Comparison of ENCODE assay signal across 16 cellular contexts in genomic region chr10:109886788-109887155, GRCh38. TPM values are rescaled to one million over a fixed set of nuclear protein-coding genes. Genes with fewer than 3 reads are reported as not detected.
DNase-seq lines count a peak whose midpoint lies in the region; ATAC-seq and TF ChIP-seq lines count a peak whose summit lies in the region.
"Had no signal": no experiment of that assay in that cellular context is flagged by ENCODE, and none has a peak within 500 bp of the region (broad histone marks: within the 10 kb centered on the region; RNA-seq: fewer than 3 reads in every experiment).

No MANE protein-coding gene starts in this region.

- H3K36me3 ChIP-seq in ACC112 (ENCODE audit: insufficient read depth, low read length) (peaks cover 17% of the 10 kb centered on the region), MG63 (peaks cover 37% of the 10 kb centered on the region), PC-3 (ENCODE audit: low read depth, low read length) (peaks cover 3% of the 10 kb centered on the region; the same call in 1 of the 2 replicates)

- no peak for TF ChIP-seq CTCF in mesothelial cell of epicardium (IDR thresholded peaks at IDR 0.05; ENCODE audit: unreplicated experiment)
- TF ChIP-seq CTCF in PC-3 (conservative IDR thresholded peaks at IDR 0.05; ENCODE audit: low read depth, low read length), result no peak

- no TSS peak for BruUV-seq in PC-3 (replicated peaks; lab: Mats Ljungman, UMichigan)

- ATAC-seq in PC-3, result no peak
- ATAC-seq: gastroesophageal sphincter; naive thymus-derived CD4-positive, alpha-beta T cell had no signal

- H2AFZ ChIP-seq in ACC112 (ENCODE audit: low read length, unreplicated experiment), result no peak overlapping the region
- no peak overlapping the region for H2AFZ ChIP-seq in PC-3 (ENCODE audit: low read length)

- H3F3A ChIP-seq in PC-3 (ENCODE audit: low read length, unreplicated experiment), result no peaks in the 10 kb centered on the region

- peaks cover 22% of the 10 kb centered on the region for H3K4me1 Mint-ChIP-seq in mesothelial cell of epicardium

- H3K9me2 ChIP-seq in PC-3 (replicated peaks; ENCODE audit: low read length), result no peaks in the 10 kb centered on the region

- peaks cover 31% of the 10 kb centered on the region for H3K36me3 Mint-ChIP-seq in mesothelial cell of epicardium

- H3K27ac ChIP-seq in ACC112 (ENCODE audit: low read depth, low read length) (peak overlapping the region; percentile 40; the same call in 1 of the 2 replicates), PC-3 (ENCODE audit: low read length) (no peak overlapping the region)
- H3K27ac ChIP-seq: epithelial cell of prostate, gastroesophageal sphincter had no signal

- H3K4me3 Mint-ChIP-seq in mesothelial cell of epicardium, result no peak overlapping the region
- H3K4me3 Mint-ChIP-seq: activated naive CD8-positive, alpha-beta T cell had no signal

- no peaks in the 10 kb centered on the region for H4K20me1 ChIP-seq in PC-3 (ENCODE audit: low read length)

- H3K9ac ChIP-seq in PC-3 (ENCODE audit: low read length), result no peak overlapping the region

- CTCF ChIA-PET in PC-3 (lab: Charles Lee), result no interaction called here

- peak overlapping the region; percentile 94 for H3K27ac Mint-ChIP-seq in mesothelial cell of epicardium

- H3K79me2 ChIP-seq in ACC112 (ENCODE audit: control insufficient read depth, insufficient read depth, low read length, unreplicated experiment) (no peaks in the 10 kb centered on the region), PC-3 (ENCODE audit: low read length) (no peaks in the 10 kb centered on the region)

- H3K4me3 ChIP-seq in ACC112 (ENCODE audit: low read depth, low read length), result no peak overlapping the region
- no peak overlapping the region for H3K4me3 ChIP-seq in MG63
- no peak overlapping the region for H3K4me3 ChIP-seq in PC-3 (ENCODE audit: low read length)
- H3K4me3 ChIP-seq: gastroesophageal sphincter had no signal

- intact Hi-C loops in PC-3 (cut with micrococcal nuclease), result no loop called here

- H3K4me2 ChIP-seq in PC-3 (ENCODE audit: low read length), result no peak overlapping the region

- DNase-seq in LHCN-M2 (ENCODE audit: low read depth) (peak; percentile 67), astrocyte of the hippocampus (ENCODE audit: low read depth, low spot score) (peak; percentile 37), mesothelial cell of epicardium (ENCODE audit: low spot score in 2 of 2, unreplicated experiment in 2 of 2) (no peak), MG63 (no peak), NCI-H187 (lab: John Stamatoyannopoulos, UW) (no peak), AML-193 (lab: John Stamatoyannopoulos, UW) (no peak), PC-3 (no peak)
- DNase-seq: naive thymus-derived CD4-positive, alpha-beta T cell; NCI-H1048; NCI-H774; stimulated activated CD4-positive, alpha-beta T cell treated with anti-CD3 and anti-CD28 coated beads, Interleukin-15, amount 100 ng/mL, for 24 hours; substantia nigra had no signal

- H3K27me3 Mint-ChIP-seq in mesothelial cell of epicardium (ENCODE audit: low read depth), result no peaks in the 10 kb centered on the region
- H3K27me3 Mint-ChIP-seq: activated naive CD8-positive, alpha-beta T cell; naive thymus-derived CD4-positive, alpha-beta T cell had no signal

- H3K27me3 ChIP-seq in ACC112 (ENCODE audit: insufficient read depth, low read length) (no peaks in the 10 kb centered on the region), MG63 (no peaks in the 10 kb centered on the region), PC-3 (ENCODE audit: low read length) (no peaks in the 10 kb centered on the region)
- H3K27me3 ChIP-seq: gastroesophageal sphincter had no signal

- POLR2A ChIA-PET in PC-3 (lab: Charles Lee; ENCODE audit: unreplicated experiment), result no interaction called here

- H3K9me3 ChIP-seq in MG63 (no peaks in the 10 kb centered on the region), PC-3 (ENCODE audit: low read length) (no peaks in the 10 kb centered on the region)
- H3K9me3 ChIP-seq: gastroesophageal sphincter had no signal

- no peaks in the 10 kb centered on the region for H3K9me3 Mint-ChIP-seq in mesothelial cell of epicardium
- H3K9me3 Mint-ChIP-seq: naive thymus-derived CD4-positive, alpha-beta T cell had no signal

- H3K4me1 ChIP-seq in ACC112 (ENCODE audit: control insufficient read depth, insufficient read depth, low read length, unreplicated experiment) (peaks cover 45% of the 10 kb centered on the region), PC-3 (ENCODE audit: insufficient read depth, low read length) (peaks cover 6% of the 10 kb centered on the region)

RNA-seq across cellular contexts. Expression of gene XPNPEP1, which starts 36.5 kb away (rescaled TPM):
- total RNA-seq in LHCN-M2 (2014; rRNA removed), result 117 and 125 TPM in 2 replicates
- polyA plus RNA-seq in LHCN-M2 (2012), result 61.4 TPM
- total RNA-seq in mesothelial cell of epicardium, result 85.6 to 88.7 TPM (median 87.7 TPM) in 3 replicates
- 63.4 and 130 TPM in 2 replicates for total RNA-seq in MG63 (2014; rRNA removed; shearing (Covaris generic); ENCODE audit: low replicate concordance)
- total RNA-seq in PC-3 (2014; rRNA removed), result 77.3 TPM in 2 replicates

Comparison
In these comparisons a context has a peak if more than half of its experiments do, and no peak if none do; other contexts are left out.
1. DNase-seq: peak in LHCN-M2 (single experiment) and astrocyte of the hippocampus (single experiment); none in mesothelial cell of epicardium (0 of 2), MG63 (single experiment), NCI-H187 (0 of 2), AML-193 (0 of 2) and PC-3 (single experiment).